ENCODE assay signal across 23 cellular contexts in genomic region chr11:125342281-125342980, GRCh38.
DNase-seq lines count a peak whose midpoint lies in the region; FAIRE-seq and TF ChIP-seq lines count a peak whose summit lies in the region.
"Had no signal": no experiment of that assay in that cellular context is flagged by ENCODE, and none has a peak within 500 bp of the region (broad histone marks: within the 10 kb centered on the region; RNA-seq: fewer than 3 reads in every experiment).

No MANE protein-coding gene starts in this region.

- WGBS in H1 (ENCODE audit: extremely low coverage in 1 of 2, insufficient coverage in 1 of 2, insufficient read length in 1 of 2, insufficient replicate concordance in 2 of 2, low coverage in 1 of 2, low lambda C conversion rate in 2 of 2, missing lambda C conversion rate in 1 of 2), 2 experiments: 60% methylated on average over 13 of the region's 16 CpGs; no CpG with 5 or more reads in 1 of the 2 experiments
- no CpG with 5 or more reads among the region's 16 CpGs for WGBS in neuronal stem cell (ENCODE audit: extremely low coverage in 2 of 2, insufficient read length in 2 of 2, insufficient replicate concordance in 1 of 2), 2 donors

- H3K79me1 ChIP-seq in H1 (ENCODE audit: low read depth, low read length) (no peaks in the 10 kb centered on the region), neuronal stem cell (ENCODE audit: low read depth, low read length) (no peaks in the 10 kb centered on the region)

- no peak overlapping the region for H3K4me3 ChIP-seq in NT2/D1 (ENCODE audit: insufficient read length, low read depth)
- no peak overlapping the region for H3K4me3 ChIP-seq in H1 (ENCODE audit: extremely low read depth in 1 of 4, insufficient read depth in 2 of 4, low read depth in 3 of 4, low read length in 4 of 4)
- H3K4me3 ChIP-seq in neuronal stem cell (ENCODE audit: low read length in 2 of 2): no peak overlapping the region
- no peak overlapping the region for H3K4me3 ChIP-seq in left ventricle myocardium inferior
- H3K4me3 ChIP-seq: BLaER1 treated with 17β-estradiol and CSF1 and Interleukin-3, amounts not matched to agents 10 nM and 100 nM; left lung; MG63; sigmoid colon had no signal

- FAIRE-seq in H1 (lab: Jason Lieb, UNC): no peak

- TF ChIP-seq EP300 in H1 (IDR thresholded peaks at IDR 0.05; ENCODE audit: borderline replicate concordance in 1 of 2, low read depth in 2 of 2, low read length in 2 of 2): no peak

- peaks cover 28% of the 10 kb centered on the region for H3K4me1 ChIP-seq in NT2/D1 (ENCODE audit: insufficient read depth, insufficient read length)
- H3K4me1 ChIP-seq in H1 (replicated peaks in 1 of 4; ENCODE audit: control insufficient read depth in 3 of 4, insufficient read depth in 4 of 4, low read length in 3 of 4): peaks cover 0 to 16% (median 4%) of the 10 kb centered on the region in 4 experiments; a peak in 6 of 7 replicates
- peaks cover 63 to 64% of the 10 kb centered on the region in 2 donors for H3K4me1 ChIP-seq in neuronal stem cell (ENCODE audit: control insufficient read depth in 2 of 2, insufficient read depth in 1 of 2, low read depth in 1 of 2, low read length in 2 of 2)
- peaks cover 36% of the 10 kb centered on the region for H3K4me1 ChIP-seq in left ventricle myocardium inferior
- H3K4me1 ChIP-seq: BLaER1 treated with 17β-estradiol and CSF1 and Interleukin-3, amounts not matched to agents 10 nM and 100 nM had no signal

- no peak overlapping the region for H4K91ac ChIP-seq in H1 (replicated peaks; ENCODE audit: insufficient read length, low read length)
- no peak overlapping the region for H4K91ac ChIP-seq in neuronal stem cell (ENCODE audit: low read depth, low read length, poor library complexity)

- no peak overlapping the region for H3K27ac ChIP-seq in H1 (ENCODE audit: low read depth, low read length)
- H3K27ac ChIP-seq in neuronal stem cell (replicated peaks; ENCODE audit: low read length): no peak overlapping the region
- H3K27ac ChIP-seq in left ventricle myocardium inferior (replicated peaks): no peak overlapping the region
- H3K27ac ChIP-seq: BLaER1 treated with 17β-estradiol and CSF1 and Interleukin-3, amounts not matched to agents 10 nM and 100 nM; left lung; sigmoid colon had no signal

- H3K27me3 ChIP-seq in NT2/D1 (ENCODE audit: insufficient read depth, insufficient read length) (no peaks in the 10 kb centered on the region), H1 (replicated peaks in 1 of 4; ENCODE audit: control insufficient read depth in 3 of 4, extremely low read depth in 1 of 4, insufficient read depth in 3 of 4, low read length in 3 of 4) (peaks cover 0 to 10% (median 4%) of the 10 kb centered on the region in 4 experiments; a peak in 3 of 7 replicates), neuronal stem cell (ENCODE audit: control insufficient read depth in 3 of 3, insufficient read depth in 3 of 3, low read depth in 1 of 3, low read length in 3 of 3) (no peaks in the 10 kb centered on the region), left ventricle myocardium inferior (ENCODE audit: low read depth) (no peaks in the 10 kb centered on the region)
- H3K27me3 ChIP-seq: BLaER1 treated with 17β-estradiol and CSF1 and Interleukin-3, amounts not matched to agents 10 nM and 100 nM; MG63; sigmoid colon had no signal

- TF ChIP-seq RAD21 in H1 (IDR thresholded peaks at IDR 0.05 in 1 of 2, conservative IDR thresholded peaks at IDR 0.05 in 1 of 2; ENCODE audit: low read depth in 2 of 2, low read length in 2 of 2): no peak

- no peak overlapping the region for H3K56ac ChIP-seq in H1 (replicated peaks; ENCODE audit: insufficient read length, low read depth, low read length)

- H3K14ac ChIP-seq in H1 (ENCODE audit: insufficient read length) (peak overlapping the region; percentile 29), neuronal stem cell (ENCODE audit: low read length) (no peak overlapping the region)

- no peak overlapping the region for H4K5ac ChIP-seq in H1 (ENCODE audit: insufficient read length, low read depth, low read length)

- H2BK15ac ChIP-seq in H1 (ENCODE audit: low read length) (no peak overlapping the region), neuronal stem cell (ENCODE audit: low read length) (peak overlapping the region; percentile 33)

- peak overlapping the region; percentile 70 for H3K4me3 Mint-ChIP-seq in type B pancreatic cell
- H3K4me3 Mint-ChIP-seq: activated naive CD8-positive, alpha-beta T cell treated with anti-CD3 and anti-CD28 coated beads, Interleukin-2, amount 10 ng/mL, durations not matched to agents 7 days and 5 days; central memory CD8-positive, alpha-beta T cell; natural killer cell treated with Interleukin-12 subunit alpha and Interleukin-12 subunit beta and Interleukin-15 and Interleukin-18, amount 100 ng/mL, for 72 hours had no signal

- CTCF ChIA-PET in H1 (lab: Charles Lee; ENCODE audit: partially characterized antibody): interaction anchor here (0.6 to 25.6 kb wide), 22 partner anchors 12 to 260 kb away, joined by 3 to 486 read pairs (median 16); partner anchors contain the start of gene PKNOX2

- H3K23me2 ChIP-seq in H1 (ENCODE audit: low read depth, low read length): no peaks in the 10 kb centered on the region

- H3K9ac ChIP-seq in NT2/D1 (ENCODE audit: insufficient read length, low read depth) (peak overlapping the region; percentile 61), H1 (replicated peaks in 1 of 4; ENCODE audit: extremely low read depth in 1 of 4, low read depth in 3 of 4, low read length in 3 of 4) (no peak overlapping the region), neuronal stem cell (ENCODE audit: low read depth, low read length, poor library complexity) (no peak overlapping the region)
- H3K9ac ChIP-seq: BLaER1 treated with 17β-estradiol and CSF1 and Interleukin-3, amounts not matched to agents 10 nM and 100 nM had no signal

- H2BK20ac ChIP-seq in H1 (ENCODE audit: low read length): peak overlapping the region; percentile 72; the same call in 1 of the 2 replicates

- H4K8ac ChIP-seq in H1 (ENCODE audit: extremely low read depth, insufficient read depth, low read length) (no peak overlapping the region), neuronal stem cell (ENCODE audit: low read depth, low read length) (no peak overlapping the region)

- H3K4me2 ChIP-seq in H1 (ENCODE audit: insufficient read depth in 1 of 2, low read depth in 2 of 2, low read length in 2 of 2) (no peak overlapping the region; a peak in 2 of 4 replicates), neuronal stem cell (ENCODE audit: insufficient read depth, low read length, poor library complexity, severe bottlenecking) (no peak overlapping the region)
- H3K4me2 ChIP-seq: BLaER1 treated with 17β-estradiol and CSF1 and Interleukin-3, amounts not matched to agents 10 nM and 100 nM had no signal

- TF ChIP-seq CTCF in H1 (IDR thresholded peaks at IDR 0.05; ENCODE audit: control extremely low read depth in 1 of 3, insufficient read depth in 1 of 3, low read depth in 1 of 3, low read length in 3 of 3) (no peak), type B pancreatic cell (conservative IDR thresholded peaks at IDR 0.05) (no peak), left ventricle myocardium inferior (IDR thresholded peaks at IDR 0.05; ENCODE audit: borderline replicate concordance) (no peak)

- H3K27ac Mint-ChIP-seq in type B pancreatic cell: peak overlapping the region; percentile 85
- H3K27ac Mint-ChIP-seq: activated naive CD8-positive, alpha-beta T cell treated with anti-CD3 and anti-CD28 coated beads, Interleukin-2, amount 10 ng/mL, durations not matched to agents 7 days and 5 days; natural killer cell treated with Interleukin-12 subunit alpha and Interleukin-12 subunit beta and Interleukin-15 and Interleukin-18, amount 100 ng/mL, for 72 hours had no signal

- H3K9me3 Mint-ChIP-seq in type B pancreatic cell: no peaks in the 10 kb centered on the region
- H3K9me3 Mint-ChIP-seq: activated naive CD8-positive, alpha-beta T cell treated with anti-CD3 and anti-CD28 coated beads, Interleukin-2, amount 10 ng/mL, durations not matched to agents 7 days and 5 days; central memory CD8-positive, alpha-beta T cell; natural killer cell treated with Interleukin-12 subunit alpha and Interleukin-12 subunit beta and Interleukin-15 and Interleukin-18, amount 100 ng/mL, for 72 hours had no signal

- H2BK5ac ChIP-seq in H1 (ENCODE audit: low read depth, low read length): no peak overlapping the region
- H2BK5ac ChIP-seq in neuronal stem cell (ENCODE audit: low read length): peak overlapping the region; percentile 77

- 0 out of 2 replicates have a peak overlapping the region, but pooled peaks have one; percentile 17 for H2BK12ac ChIP-seq in H1 (ENCODE audit: low read depth, low read length)
- H2BK12ac ChIP-seq in neuronal stem cell (ENCODE audit: low read length): peak overlapping the region; percentile 59

- DNase-seq in NT2/D1 (ENCODE audit: low read depth, low spot score) (no peak), H1 (ENCODE audit: low read depth in 1 of 2, low spot score in 2 of 2) (no peak), neuronal stem cell (ENCODE audit: low spot score) (no peak), type B pancreatic cell (ENCODE audit: extremely low spot score, unreplicated experiment) (no peak), NCI-H1048 (lab: John Stamatoyannopoulos, UW) (no peak), D341Med (ENCODE audit: low spot score) (no peak), left ventricle myocardium inferior (no peak)
- DNase-seq: activated CD8-positive, alpha-beta memory T cell treated with anti-CD3 and anti-CD28 coated beads for 24 hours; activated gamma-delta T cell; activated naive CD8-positive, alpha-beta T cell treated with anti-CD3 and anti-CD28 coated beads, Interleukin-2, amount 10 ng/mL, durations not matched to agents 7 days and 5 days; DND-41; HCEC 1CT; left lung; MG63; NCI-H1436; NCI-H2107; NCI-H446 treated with DMSO at 0.1 percent for 48 hours; sigmoid colon; stimulated activated naive CD4-positive, alpha-beta T cell treated with Interleukin-2 at 50 U/mL for 16 hours; T-helper 2 cell had no signal

- H2AK5ac ChIP-seq in H1 (ENCODE audit: low read depth, low read length) (no peak overlapping the region), neuronal stem cell (ENCODE audit: low read depth, low read length) (peak overlapping the region; percentile 82)

- H3K79me2 ChIP-seq in H1 (ENCODE audit: control insufficient read depth in 1 of 2, insufficient read depth in 2 of 2, low read length in 2 of 2): no peaks in the 10 kb centered on the region

- H3K36me3 ChIP-seq in NT2/D1 (ENCODE audit: insufficient read depth, insufficient read length, low read length): no peaks in the 10 kb centered on the region
- no peaks in the 10 kb centered on the region for H3K36me3 ChIP-seq in H1 (ENCODE audit: control insufficient read depth in 2 of 4, insufficient read depth in 4 of 4, low read length in 3 of 4)
- peaks cover 1 to 29% of the 10 kb centered on the region in 2 donors for H3K36me3 ChIP-seq in neuronal stem cell (replicated peaks in 1 of 2; ENCODE audit: control insufficient read depth in 2 of 2, insufficient read depth in 2 of 2, low read length in 2 of 2)
- no peaks in the 10 kb centered on the region for H3K36me3 ChIP-seq in left ventricle myocardium inferior
- H3K36me3 ChIP-seq: BLaER1 treated with 17β-estradiol and CSF1 and Interleukin-3, amounts not matched to agents 10 nM and 100 nM; left lung; sigmoid colon had no signal

- H2AFZ ChIP-seq in H1 (ENCODE audit: low read length): no peak overlapping the region
- H2AFZ ChIP-seq in neuronal stem cell (ENCODE audit: low read length): no peak overlapping the region

- H3K4ac ChIP-seq in H1 (replicated peaks; ENCODE audit: insufficient read length, low read depth, low read length) (no peak overlapping the region), neuronal stem cell (ENCODE audit: low read length) (no peak overlapping the region)

- no peaks in the 10 kb centered on the region for H3K9me3 ChIP-seq in NT2/D1 (ENCODE audit: insufficient read depth, low read length)
- H3K9me3 ChIP-seq in H1 (ENCODE audit: insufficient read depth in 2 of 2, low read depth in 1 of 2, low read length in 1 of 2): no peaks in the 10 kb centered on the region
- H3K9me3 ChIP-seq in neuronal stem cell (replicated peaks in 1 of 2; ENCODE audit: control insufficient read depth in 2 of 2, insufficient read depth in 1 of 2, low read depth in 1 of 2, low read length in 2 of 2): no peaks in the 10 kb centered on the region
- no peaks in the 10 kb centered on the region for H3K9me3 ChIP-seq in left ventricle myocardium inferior (replicated peaks)
- H3K9me3 ChIP-seq: BLaER1 treated with 17β-estradiol and CSF1 and Interleukin-3, amounts not matched to agents 10 nM and 100 nM; left lung; MG63; sigmoid colon had no signal

- peaks cover 21% of the 10 kb centered on the region for H3K27me3 Mint-ChIP-seq in type B pancreatic cell

- H3K23ac ChIP-seq in H1 (ENCODE audit: insufficient read length) (no peak overlapping the region), neuronal stem cell (ENCODE audit: low read depth, low read length, poor library complexity) (no peak overlapping the region)

- TF ChIP-seq POLR2A in H1 (IDR thresholded peaks at IDR 0.05; ENCODE audit: control extremely low read depth in 1 of 2, low read depth in 2 of 2, low read length in 2 of 2): no peak

- H3K36me3 Mint-ChIP-seq in type B pancreatic cell: no peaks in the 10 kb centered on the region
- H3K36me3 Mint-ChIP-seq: activated naive CD8-positive, alpha-beta T cell treated with anti-CD3 and anti-CD28 coated beads, Interleukin-2, amount 10 ng/mL, durations not matched to agents 7 days and 5 days; natural killer cell treated with Interleukin-12 subunit alpha and Interleukin-12 subunit beta and Interleukin-15 and Interleukin-18, amount 100 ng/mL, for 72 hours had no signal

- POLR2A ChIA-PET in H1 (lab: Charles Lee; ENCODE audit: partially characterized antibody): interaction anchor here (0.8 kb wide), 1 partner anchor 174 kb away, joined by 3 read pairs; no protein-coding TSS in a partner anchor

- H2BK120ac ChIP-seq in H1 (replicated peaks; ENCODE audit: low read depth, low read length): no peak overlapping the region
- peak overlapping the region; percentile 4 for H2BK120ac ChIP-seq in neuronal stem cell (ENCODE audit: low read depth, low read length)

- no peaks in the 10 kb centered on the region for H4K20me1 ChIP-seq in H1 (replicated peaks in 1 of 2; ENCODE audit: control insufficient read depth in 1 of 2, insufficient read depth in 2 of 2, low read length in 2 of 2)
- H4K20me1 ChIP-seq: BLaER1 treated with 17β-estradiol and CSF1 and Interleukin-3, amounts not matched to agents 10 nM and 100 nM had no signal

- H3K18ac ChIP-seq in H1 (ENCODE audit: extremely low read depth, low read length) (peak overlapping the region; percentile 62), neuronal stem cell (ENCODE audit: low read length) (peak overlapping the region; percentile 51)

- peaks cover 66% of the 10 kb centered on the region for H3K4me1 Mint-ChIP-seq in type B pancreatic cell (ENCODE audit: unreplicated experiment)
- H3K4me1 Mint-ChIP-seq: activated naive CD8-positive, alpha-beta T cell treated with anti-CD3 and anti-CD28 coated beads, Interleukin-2, amount 10 ng/mL, durations not matched to agents 7 days and 5 days had no signal

- intact Hi-C loops in left ventricle myocardium inferior (cut with micrococcal nuclease): loop anchor here (10.0 kb wide), 1 partner anchor 168 kb away; no protein-coding TSS in a partner anchor
